Comparison of ENCODE assay signal across 8 cellular contexts in the genomic region with DNA sequence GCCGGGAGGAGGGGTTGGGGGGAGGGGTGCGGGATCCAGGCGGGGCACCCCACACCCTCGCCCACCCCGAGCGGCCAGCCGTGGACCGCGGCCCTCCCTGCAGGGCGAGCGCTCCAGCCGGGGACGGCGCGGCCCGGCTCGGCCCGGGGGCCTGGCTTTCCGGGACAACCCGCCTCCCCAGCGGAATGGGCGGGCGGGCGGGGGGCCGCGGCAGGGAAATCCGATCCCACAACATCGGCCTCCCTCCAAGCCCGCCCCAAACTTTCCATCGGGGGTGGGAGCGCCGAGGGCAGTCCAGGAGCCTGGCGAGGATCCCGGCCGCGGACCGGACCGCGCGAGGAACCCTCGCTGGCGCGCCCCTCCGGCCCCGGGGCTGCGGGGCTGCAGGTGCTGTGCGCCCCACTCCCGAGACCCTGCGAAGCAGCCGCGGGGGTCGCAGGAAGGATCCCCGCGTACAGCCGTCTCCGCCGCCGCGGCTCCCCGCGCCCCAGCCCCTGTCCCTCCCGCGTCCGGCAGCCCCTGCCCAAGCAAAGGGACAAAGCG. TPM values are rescaled to one million over a fixed set of nuclear protein-coding genes. Genes with fewer than 3 reads are reported as not detected.
A peak's percentile ranks its signal among the peaks of the same experiment; 100 is the strongest.
DNase-seq lines count a peak whose midpoint lies in the region; ATAC-seq and TF ChIP-seq lines count a peak whose summit lies in the region.

No MANE protein-coding gene starts in this region.

- no CpG with 5 or more reads among the region's 65 CpGs for WGBS in gastroesophageal sphincter (ENCODE audit: low coverage in 1 of 2), 2 donors
- no CpG with 5 or more reads among the region's 65 CpGs for WGBS in neuronal stem cell (ENCODE audit: extremely low coverage in 2 of 2, insufficient read length in 2 of 2, insufficient replicate concordance in 1 of 2), 2 donors

- peak overlapping the region; percentile 100 for H3K18ac ChIP-seq in neuronal stem cell (ENCODE audit: low read length)

- H2BK120ac ChIP-seq in neuronal stem cell (ENCODE audit: low read depth, low read length): peak overlapping the region; percentile 88

- H3K9me3 Mint-ChIP-seq in activated CD4-positive, alpha-beta memory T cell treated with anti-CD3 and anti-CD28 coated beads, Interleukin-2, amount 10 ng/mL, durations not matched to agents 7 days and 5 days: no peaks in the 10 kb centered on the region
- no peaks in the 10 kb centered on the region for H3K9me3 Mint-ChIP-seq in activated T-helper 2 cell treated with anti-CD3 and anti-CD28 coated beads, Interferon-gamma antibody, Interleukin-2, Interleukin-4, amounts not matched to agents 10 μg/mL and 5 μg/mL and 100 μg/mL, durations not matched to agents 14 hours and 24 hours and 36 hours

- peak overlapping the region; percentile 97 for H3K23ac ChIP-seq in neuronal stem cell (ENCODE audit: low read depth, low read length, poor library complexity)

- CTCF ChIA-PET in activated CD4-positive, alpha-beta memory T cell treated with anti-CD3 and anti-CD28 coated beads, Interleukin-2, amount 10 ng/mL, durations not matched to agents 7 days and 5 days (lab: Charles Lee): interaction anchor here (0.6 to 3.9 kb wide), 8 partner anchors 8 to 93 kb away, joined by 3 to 57 read pairs (median 8); partner anchors contain the start of genes ANKRD39 and CNNM3

- no peak for TF ChIP-seq EP300 in gastroesophageal sphincter (IDR thresholded peaks at IDR 0.05)

- intact Hi-C loops in activated T-helper 2 cell treated with anti-CD3 and anti-CD28 coated beads, Interferon-gamma antibody, Interleukin-2, Interleukin-4, amounts not matched to agents 10 μg/mL and 5 μg/mL and 100 μg/mL, durations not matched to agents 14 hours and 24 hours and 36 hours (cut with micrococcal nuclease): loop anchor here (2.0 kb wide), 1 partner anchor 109 kb away; the partner anchor contains the start of gene CNNM4

- H3K14ac ChIP-seq in neuronal stem cell (ENCODE audit: low read length): peak overlapping the region; percentile 99

- TF ChIP-seq POLR2A in gastroesophageal sphincter (IDR thresholded peaks at IDR 0.05): peak; percentile 5 to 18

- H2BK5ac ChIP-seq in neuronal stem cell (ENCODE audit: low read length): peak overlapping the region; percentile 88

- TF ChIP-seq CTCF in gastroesophageal sphincter (IDR thresholded peaks at IDR 0.05): peak in 1 of 4 experiments; percentile 29

- ATAC-seq in HG03064 (IDR thresholded peaks at IDR 0.05; ENCODE audit: low read depth, unreplicated experiment): peak; percentile 10
- ATAC-seq in gastroesophageal sphincter: peak; percentile 78
- no peak for ATAC-seq in GM18867 (IDR thresholded peaks at IDR 0.05; ENCODE audit: unreplicated experiment)

- H3K9me3 ChIP-seq in gastroesophageal sphincter (no peaks in the 10 kb centered on the region), neuronal stem cell (replicated peaks in 1 of 2; ENCODE audit: control insufficient read depth in 2 of 2, insufficient read depth in 1 of 2, low read depth in 1 of 2, low read length in 2 of 2) (no peaks in the 10 kb centered on the region)

- H4K91ac ChIP-seq in neuronal stem cell (ENCODE audit: low read depth, low read length, poor library complexity): no peak overlapping the region

- peaks cover 13% of the 10 kb centered on the region for H3K36me3 Mint-ChIP-seq in activated CD4-positive, alpha-beta memory T cell treated with anti-CD3 and anti-CD28 coated beads, Interleukin-2, amount 10 ng/mL, durations not matched to agents 7 days and 5 days (ENCODE audit: low read depth)
- H3K36me3 Mint-ChIP-seq in activated T-helper 2 cell treated with anti-CD3 and anti-CD28 coated beads, Interferon-gamma antibody, Interleukin-2, Interleukin-4, amounts not matched to agents 10 μg/mL and 5 μg/mL and 100 μg/mL, durations not matched to agents 14 hours and 24 hours and 36 hours (ENCODE audit: low read depth): peaks cover 17% of the 10 kb centered on the region

- H4K8ac ChIP-seq in neuronal stem cell (ENCODE audit: low read depth, low read length): peak overlapping the region; percentile 77

- peak overlapping the region; percentile 90 for H2AFZ ChIP-seq in neuronal stem cell (ENCODE audit: low read length)

- H3K4me1 Mint-ChIP-seq in activated CD4-positive, alpha-beta memory T cell treated with anti-CD3 and anti-CD28 coated beads, Interleukin-2, amount 10 ng/mL, durations not matched to agents 7 days and 5 days: peaks cover 37% of the 10 kb centered on the region
- peaks cover 22% of the 10 kb centered on the region for H3K4me1 Mint-ChIP-seq in activated T-helper 2 cell treated with anti-CD3 and anti-CD28 coated beads, Interferon-gamma antibody, Interleukin-2, Interleukin-4, amounts not matched to agents 10 μg/mL and 5 μg/mL and 100 μg/mL, durations not matched to agents 14 hours and 24 hours and 36 hours (ENCODE audit: low read depth)

- H3K4me3 ChIP-seq in gastroesophageal sphincter: peak overlapping the region; percentile 74 to 99
- peak overlapping the region; percentile 93 to 95 for H3K4me3 ChIP-seq in neuronal stem cell (ENCODE audit: low read length in 2 of 2)

- H2BK15ac ChIP-seq in neuronal stem cell (ENCODE audit: low read length): peak overlapping the region; percentile 91

- POLR2A ChIA-PET in activated CD4-positive, alpha-beta memory T cell treated with anti-CD3 and anti-CD28 coated beads, Interleukin-2, amount 10 ng/mL, durations not matched to agents 7 days and 5 days (lab: Charles Lee): interaction anchor here (1.0 to 3.7 kb wide), 10 partner anchors 9 to 244 kb away, joined by 3 to 43 read pairs (median 4); partner anchors contain the start of genes ANKRD36 and ANKRD39

- H3K27me3 Mint-ChIP-seq in activated CD4-positive, alpha-beta memory T cell treated with anti-CD3 and anti-CD28 coated beads, Interleukin-2, amount 10 ng/mL, durations not matched to agents 7 days and 5 days: peaks cover 15% of the 10 kb centered on the region
- peaks cover 6% of the 10 kb centered on the region for H3K27me3 Mint-ChIP-seq in activated T-helper 2 cell treated with anti-CD3 and anti-CD28 coated beads, Interferon-gamma antibody, Interleukin-2, Interleukin-4, amounts not matched to agents 10 μg/mL and 5 μg/mL and 100 μg/mL, durations not matched to agents 14 hours and 24 hours and 36 hours (ENCODE audit: low read depth)

- DNase-seq in GM04504 (ENCODE audit: low read depth) (peak; percentile 52), neuronal stem cell (ENCODE audit: low spot score) (no peak)
- DNase-seq in activated CD4-positive, alpha-beta memory T cell treated with anti-CD3 and anti-CD28 coated beads, Interleukin-2, amount 10 ng/mL, durations not matched to agents 7 days and 5 days: no peak
- no peak for DNase-seq in activated T-helper 2 cell treated with anti-CD3 and anti-CD28 coated beads, Interferon-gamma antibody, Interleukin-2, Interleukin-4, amounts not matched to agents 10 μg/mL and 5 μg/mL and 100 μg/mL, durations not matched to agents 14 hours and 24 hours and 36 hours (ENCODE audit: low spot score)
- no peak for DNase-seq in activated CD4-positive, CD25-positive, alpha-beta regulatory T cell (lab: John Stamatoyannopoulos, UW)

- peak overlapping the region; percentile 5 for H2BK12ac ChIP-seq in neuronal stem cell (ENCODE audit: low read length)

- H3K36me3 ChIP-seq in gastroesophageal sphincter: peaks cover 0 to 34% of the 10 kb centered on the region in 2 donors
- H3K36me3 ChIP-seq in neuronal stem cell (replicated peaks in 1 of 2; ENCODE audit: control insufficient read depth in 2 of 2, insufficient read depth in 2 of 2, low read length in 2 of 2): peaks cover 33 to 35% of the 10 kb centered on the region in 2 donors

- peak overlapping the region; percentile 79 for H3K4me3 Mint-ChIP-seq in activated CD4-positive, alpha-beta memory T cell treated with anti-CD3 and anti-CD28 coated beads, Interleukin-2, amount 10 ng/mL, durations not matched to agents 7 days and 5 days
- no peak overlapping the region for H3K4me3 Mint-ChIP-seq in activated T-helper 2 cell treated with anti-CD3 and anti-CD28 coated beads, Interferon-gamma antibody, Interleukin-2, Interleukin-4, amounts not matched to agents 10 μg/mL and 5 μg/mL and 100 μg/mL, durations not matched to agents 14 hours and 24 hours and 36 hours (ENCODE audit: low read depth)

- no peak overlapping the region for H3K4ac ChIP-seq in neuronal stem cell (ENCODE audit: low read length)

- H3K4me1 ChIP-seq in gastroesophageal sphincter (peaks cover 0 to 73% (median 34%) of the 10 kb centered on the region in 3 donors), neuronal stem cell (ENCODE audit: control insufficient read depth in 2 of 2, insufficient read depth in 1 of 2, low read depth in 1 of 2, low read length in 2 of 2) (peaks cover 14 to 17% of the 10 kb centered on the region in 2 donors)

- peak overlapping the region; percentile 72 for H3K4me2 ChIP-seq in neuronal stem cell (ENCODE audit: insufficient read depth, low read length, poor library complexity, severe bottlenecking)

- H3K27ac Mint-ChIP-seq in activated CD4-positive, alpha-beta memory T cell treated with anti-CD3 and anti-CD28 coated beads, Interleukin-2, amount 10 ng/mL, durations not matched to agents 7 days and 5 days: no peak overlapping the region
- H3K27ac Mint-ChIP-seq in activated T-helper 2 cell treated with anti-CD3 and anti-CD28 coated beads, Interferon-gamma antibody, Interleukin-2, Interleukin-4, amounts not matched to agents 10 μg/mL and 5 μg/mL and 100 μg/mL, durations not matched to agents 14 hours and 24 hours and 36 hours: no peak overlapping the region

- peak overlapping the region; percentile 3 for H2AK5ac ChIP-seq in neuronal stem cell (ENCODE audit: low read depth, low read length)

- peaks cover 38% of the 10 kb centered on the region for H3K79me1 ChIP-seq in neuronal stem cell (ENCODE audit: low read depth, low read length)

- H3K9ac ChIP-seq in neuronal stem cell (ENCODE audit: low read depth, low read length, poor library complexity): peak overlapping the region; percentile 99

- peak overlapping the region; percentile 96 to 100 (median 100) for H3K27ac ChIP-seq in gastroesophageal sphincter
- peak overlapping the region; percentile 91 for H3K27ac ChIP-seq in neuronal stem cell (replicated peaks; ENCODE audit: low read length)

- H3K27me3 ChIP-seq in gastroesophageal sphincter: no peaks in the 10 kb centered on the region
- H3K27me3 ChIP-seq in neuronal stem cell (ENCODE audit: control insufficient read depth in 3 of 3, insufficient read depth in 3 of 3, low read depth in 1 of 3, low read length in 3 of 3): no peaks in the 10 kb centered on the region

RNA-seq across cellular contexts. Expression of gene SEMA4C, which starts 0.5 kb away (rescaled TPM):
- total RNA-seq in activated CD4-positive, alpha-beta memory T cell treated with anti-CD3 and anti-CD28 coated beads, Interleukin-2, amount 10 ng/mL, durations not matched to agents 7 days and 5 days: 10 to 100 TPM; 22.2 to 22.5 TPM
- total RNA-seq in gastroesophageal sphincter: 10 to 100 TPM; 58.7 to 66.6 (median 62.8) TPM
- 40.1 TPM for polyA plus RNA-seq in neuronal stem cell (2013, experiment 1 of 2)
- 39.2 TPM for polyA plus RNA-seq in neuronal stem cell (2013, experiment 2 of 2)
- 32.0 and 36.1 TPM in 2 replicates for total RNA-seq in activated T-helper 2 cell treated with anti-CD3 and anti-CD28 coated beads, Interferon-gamma antibody, Interleukin-2, Interleukin-4, amounts not matched to agents 10 μg/mL and 5 μg/mL and 100 μg/mL, durations not matched to agents 14 hours and 24 hours and 36 hours

RNA-seq across cellular contexts. Expression of gene ANKRD39, which starts 11.5 kb away (rescaled TPM):
- total RNA-seq in activated CD4-positive, alpha-beta memory T cell treated with anti-CD3 and anti-CD28 coated beads, Interleukin-2, amount 10 ng/mL, durations not matched to agents 7 days and 5 days: 10 to 100 TPM; 44.1 to 47.7 TPM
- total RNA-seq in gastroesophageal sphincter: 10 to 100 TPM; 13.3 to 20.4 (median 17.1) TPM
- 10.5 TPM for polyA plus RNA-seq in neuronal stem cell (2013, experiment 1 of 2)
- polyA plus RNA-seq in neuronal stem cell (2013, experiment 2 of 2): 9.7 TPM
- 39.2 and 40.0 TPM in 2 replicates for total RNA-seq in activated T-helper 2 cell treated with anti-CD3 and anti-CD28 coated beads, Interferon-gamma antibody, Interleukin-2, Interleukin-4, amounts not matched to agents 10 μg/mL and 5 μg/mL and 100 μg/mL, durations not matched to agents 14 hours and 24 hours and 36 hours

RNA-seq across cellular contexts. Expression of gene ANKRD23, which starts 25.5 kb away (rescaled TPM):
- 10 to 100 TPM; 15.5 to 16.9 TPM for total RNA-seq in activated CD4-positive, alpha-beta memory T cell treated with anti-CD3 and anti-CD28 coated beads, Interleukin-2, amount 10 ng/mL, durations not matched to agents 7 days and 5 days
- total RNA-seq in gastroesophageal sphincter: 1 to 10 TPM; 1.2 to 4.9 (median 3.1) TPM
- polyA plus RNA-seq in neuronal stem cell (2013, experiment 1 of 2): 2.3 TPM
- polyA plus RNA-seq in neuronal stem cell (2013, experiment 2 of 2): 1.9 TPM
- total RNA-seq in activated T-helper 2 cell treated with anti-CD3 and anti-CD28 coated beads, Interferon-gamma antibody, Interleukin-2, Interleukin-4, amounts not matched to agents 10 μg/mL and 5 μg/mL and 100 μg/mL, durations not matched to agents 14 hours and 24 hours and 36 hours: 7.0 and 9.1 TPM in 2 replicates

RNA-seq across cellular contexts. Expression of gene CNNM3, which starts 53.3 kb away (rescaled TPM):
- 10 to 100 TPM; 26.6 to 28.5 TPM for total RNA-seq in activated CD4-positive, alpha-beta memory T cell treated with anti-CD3 and anti-CD28 coated beads, Interleukin-2, amount 10 ng/mL, durations not matched to agents 7 days and 5 days
- 10 to 100 TPM; 10.4 to 21.6 (median 18.9) TPM for total RNA-seq in gastroesophageal sphincter
- 13.3 TPM for polyA plus RNA-seq in neuronal stem cell (2013, experiment 1 of 2)
- 13.5 TPM for polyA plus RNA-seq in neuronal stem cell (2013, experiment 2 of 2)
- 28.7 and 30.4 TPM in 2 replicates for total RNA-seq in activated T-helper 2 cell treated with anti-CD3 and anti-CD28 coated beads, Interferon-gamma antibody, Interleukin-2, Interleukin-4, amounts not matched to agents 10 μg/mL and 5 μg/mL and 100 μg/mL, durations not matched to agents 14 hours and 24 hours and 36 hours
